Comparison of ENCODE assay signal across 8 cellular contexts in the genomic region with DNA sequence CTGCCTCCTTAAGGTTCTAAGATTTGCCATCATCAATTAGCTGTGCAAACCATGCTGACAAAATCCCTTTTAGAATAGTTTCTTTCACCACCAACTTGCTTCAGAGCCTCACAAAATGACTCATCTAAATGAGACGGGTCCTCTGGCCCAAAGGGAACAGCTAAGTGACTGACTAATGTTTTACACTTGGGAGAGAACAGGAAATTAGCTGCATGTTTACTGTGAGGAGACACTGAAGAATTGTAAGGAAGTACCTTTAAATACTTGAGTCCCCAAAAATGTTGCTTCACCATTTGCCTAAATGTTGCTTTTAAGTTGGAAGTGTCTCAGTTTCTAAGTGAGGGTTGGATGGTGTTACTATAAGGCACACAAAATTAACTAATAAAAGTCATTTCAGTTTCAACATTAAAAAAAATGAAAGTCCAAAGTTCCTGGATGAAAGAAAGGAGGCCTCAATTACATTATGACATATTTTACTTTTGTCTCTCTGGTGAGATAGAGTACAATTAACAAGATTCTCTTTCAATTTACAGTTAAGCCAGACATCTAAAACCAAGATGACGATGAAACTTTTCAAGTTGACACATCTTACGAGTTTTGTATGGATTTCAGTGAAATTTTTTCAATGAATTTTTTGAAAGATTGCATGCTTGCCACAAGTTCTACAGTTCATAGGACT.
DNase-seq lines count a peak whose midpoint lies in the region; ATAC-seq and TF ChIP-seq lines count a peak whose summit lies in the region.

No MANE protein-coding gene starts in this region.

- peak in 1 of 2 experiments; percentile 59; a peak in 2 of 4 replicates for TF ChIP-seq EP300 in SK-N-SH (IDR thresholded peaks at IDR 0.05; ENCODE audit: borderline replicate concordance in 1 of 2, low read depth in 1 of 2, low read length in 1 of 2)

- ATAC-seq in GM18511 (IDR thresholded peaks at IDR 0.05; ENCODE audit: unreplicated experiment) (peak; percentile 90), HG02885 (IDR thresholded peaks at IDR 0.05; ENCODE audit: poor library complexity, unreplicated experiment) (peak; percentile 50)

- peak overlapping the region; percentile 70; the same call in 1 of the 2 replicates for H2AFZ ChIP-seq in SK-N-SH (ENCODE audit: low read depth)

- TF ChIP-seq RAD21 in SK-N-SH (IDR thresholded peaks at IDR 0.05; ENCODE audit: low read length), result no peak

- TF ChIP-seq CTCF in SK-N-SH (IDR thresholded peaks at IDR 0.05) (no peak), spleen (IDR thresholded peaks at IDR 0.05 in 8 of 11, conservative IDR thresholded peaks at IDR 0.05 in 3 of 11) (no peak), prostate gland (IDR thresholded peaks at IDR 0.05) (no peak)

- no peak for DNase-seq in SK-N-SH
- peak; percentile 87 for DNase-seq in islet precursor cell
- DNase-seq in spleen, result no peak
- DNase-seq in prostate gland (ENCODE audit: low spot score), result no peak
- DNase-seq in activated CD4-positive, CD25-positive, alpha-beta regulatory T cell treated with anti-CD3 and anti-CD28 coated beads, Interleukin-2, amount 50 U/mL, for 72 hours, result no peak
- DNase-seq in KBM-7, result no peak

- 66% methylated on average over 3 of the region's 3 CpGs for WGBS in SK-N-SH (ENCODE audit: low lambda C conversion rate)
- 57 to 69% (median 65%) methylated on average over 3 of the region's 3 CpGs for WGBS in spleen, 5 donors
- WGBS in prostate gland, result 78% methylated on average over 3 of the region's 3 CpGs

- H3K9me3 ChIP-seq in SK-N-SH (no peaks in the 10 kb centered on the region), spleen (no peaks in the 10 kb centered on the region), prostate gland (no peaks in the 10 kb centered on the region)

- no peak overlapping the region for H3K4me3 ChIP-seq in SK-N-SH (ENCODE audit: low read depth in 2 of 2, low read length in 1 of 2)
- H3K4me3 ChIP-seq in spleen, result no peak overlapping the region
- H3K4me3 ChIP-seq in prostate gland, result no peak overlapping the region

- H3K27me3 ChIP-seq in SK-N-SH (ENCODE audit: insufficient read depth) (no peaks in the 10 kb centered on the region), spleen (replicated peaks in 1 of 7) (peaks cover 0 to 12% (median 0%) of the 10 kb centered on the region in 7 donors), prostate gland (replicated peaks; ENCODE audit: insufficient read depth) (no peaks in the 10 kb centered on the region)

- no peaks in the 10 kb centered on the region for H3K9me2 ChIP-seq in SK-N-SH

- no peaks in the 10 kb centered on the region for H4K20me1 ChIP-seq in SK-N-SH (ENCODE audit: insufficient read depth)

- intact Hi-C loops in spleen (cut with DNase I; ENCODE audit: low total_unique reads), result no loop called here
- intact Hi-C loops in prostate gland (cut with DNase I), result loop anchor here (5.0 kb wide), 2 partner anchors 42 to 117 kb away; no protein-coding TSS in a partner anchor

- peak overlapping the region; percentile 47 to 81; a peak in 3 of 4 replicates for H3K27ac ChIP-seq in SK-N-SH (ENCODE audit: low read depth in 2 of 2, low read length in 1 of 2)
- H3K27ac ChIP-seq in spleen, result no peak overlapping the region
- H3K27ac ChIP-seq in prostate gland, result no peak overlapping the region

- TF ChIP-seq POLR2A in spleen (IDR thresholded peaks at IDR 0.05) (no peak), prostate gland (IDR thresholded peaks at IDR 0.05) (no peak)

- H3F3A ChIP-seq in SK-N-SH (replicated peaks; ENCODE audit: insufficient read depth), result peaks cover 13% of the 10 kb centered on the region

- H3K79me2 ChIP-seq in SK-N-SH (ENCODE audit: insufficient read depth), result no peaks in the 10 kb centered on the region

- CTCF ChIA-PET in SK-N-SH (lab: Yijun Ruan, JAX), result no interaction called here

- POLR2A ChIA-PET in SK-N-SH (lab: Yijun Ruan, JAX), result no interaction called here

- H3K9ac ChIP-seq in SK-N-SH, result peak overlapping the region; percentile 5; the same call in 1 of the 2 replicates

- H3K4me1 ChIP-seq in SK-N-SH (ENCODE audit: control insufficient read depth in 1 of 2, insufficient read depth in 2 of 2, low read depth in 1 of 2, low read length in 1 of 2) (peaks cover 4 to 27% of the 10 kb centered on the region in 2 experiments; a peak in 3 of 4 replicates), spleen (no peaks in the 10 kb centered on the region), prostate gland (replicated peaks) (no peaks in the 10 kb centered on the region)

- H3K36me3 ChIP-seq in SK-N-SH (replicated peaks in 1 of 2; ENCODE audit: control insufficient read depth in 1 of 2, insufficient read depth in 2 of 2, low read length in 1 of 2) (no peaks in the 10 kb centered on the region), spleen (no peaks in the 10 kb centered on the region), prostate gland (no peaks in the 10 kb centered on the region)

- H3K4me2 ChIP-seq in SK-N-SH, result peak overlapping the region; percentile 35; the same call in 1 of the 2 replicates

- in situ Hi-C loops in KBM-7 (cut with MboI; ENCODE audit: low pct_unique_long_range_greater_than_20kb, low sequenced_read_pairs), result no loop called here

TF ChIP-seq in SK-N-SH, 30 proteins besides CTCF, POLR2A, EP300 and RAD21 (continues in another document):
- peak; percentile 84 for TF ChIP-seq TCF12 (IDR thresholded peaks at IDR 0.05)
- no peak for TF ChIP-seq FOXJ3 (CRISPR knock-in tag; IDR thresholded peaks at IDR 0.05)
- TF ChIP-seq REST (IDR thresholded peaks at IDR 0.05; ENCODE audit: low read depth, low read length), result 0 out of 2 replicates have a peak, but pooled peaks have one; percentile 15
- no peak for TF ChIP-seq SMC3 (IDR thresholded peaks at IDR 0.05; ENCODE audit: low read depth, low read length)
- TF ChIP-seq TEAD4 (IDR thresholded peaks at IDR 0.05; ENCODE audit: borderline replicate concordance, insufficient read depth), result peak; percentile 69
- TF ChIP-seq USF2 (IDR thresholded peaks at IDR 0.05; ENCODE audit: borderline replicate concordance, low read depth, low read length), result no peak
- peak; percentile 90 for TF ChIP-seq JUND (IDR thresholded peaks at IDR 0.05)
- no peak; the same call in 1 of the 2 replicates for TF ChIP-seq RXRA (IDR thresholded peaks at IDR 0.05; ENCODE audit: borderline replicate concordance, low read depth)
- TF ChIP-seq ELF1 (IDR thresholded peaks at IDR 0.05), result no peak; the same call in 1 of the 2 replicates
- peak; percentile 69 for TF ChIP-seq PBX3 (IDR thresholded peaks at IDR 0.05)
- no peak for TF ChIP-seq IRF3 (IDR thresholded peaks at IDR 0.05; ENCODE audit: low read depth, low read length)
- TF ChIP-seq CHD2 (IDR thresholded peaks at IDR 0.05; ENCODE audit: low read length, partially characterized antibody), result no peak
- no peak for TF ChIP-seq EZH2phosphoT487 (IDR thresholded peaks at IDR 0.05; ENCODE audit: borderline replicate concordance, low read depth)
- TF ChIP-seq NFIC (IDR thresholded peaks at IDR 0.05; ENCODE audit: borderline replicate concordance), result peak; percentile 49; the same call in 1 of the 2 replicates
- TF ChIP-seq GATA2 (CRISPR knock-in tag; IDR thresholded peaks at IDR 0.05), result no peak

Comparison
In these comparisons a context has a peak if more than half of its experiments do, and no peak if none do; other contexts are left out.
1. H3K27ac ChIP-seq: peak in SK-N-SH (2 of 2); none in spleen (0 of 8) and prostate gland (0 of 2).